1 cellular context compared by ENCODE assay signal in the genomic region with DNA sequence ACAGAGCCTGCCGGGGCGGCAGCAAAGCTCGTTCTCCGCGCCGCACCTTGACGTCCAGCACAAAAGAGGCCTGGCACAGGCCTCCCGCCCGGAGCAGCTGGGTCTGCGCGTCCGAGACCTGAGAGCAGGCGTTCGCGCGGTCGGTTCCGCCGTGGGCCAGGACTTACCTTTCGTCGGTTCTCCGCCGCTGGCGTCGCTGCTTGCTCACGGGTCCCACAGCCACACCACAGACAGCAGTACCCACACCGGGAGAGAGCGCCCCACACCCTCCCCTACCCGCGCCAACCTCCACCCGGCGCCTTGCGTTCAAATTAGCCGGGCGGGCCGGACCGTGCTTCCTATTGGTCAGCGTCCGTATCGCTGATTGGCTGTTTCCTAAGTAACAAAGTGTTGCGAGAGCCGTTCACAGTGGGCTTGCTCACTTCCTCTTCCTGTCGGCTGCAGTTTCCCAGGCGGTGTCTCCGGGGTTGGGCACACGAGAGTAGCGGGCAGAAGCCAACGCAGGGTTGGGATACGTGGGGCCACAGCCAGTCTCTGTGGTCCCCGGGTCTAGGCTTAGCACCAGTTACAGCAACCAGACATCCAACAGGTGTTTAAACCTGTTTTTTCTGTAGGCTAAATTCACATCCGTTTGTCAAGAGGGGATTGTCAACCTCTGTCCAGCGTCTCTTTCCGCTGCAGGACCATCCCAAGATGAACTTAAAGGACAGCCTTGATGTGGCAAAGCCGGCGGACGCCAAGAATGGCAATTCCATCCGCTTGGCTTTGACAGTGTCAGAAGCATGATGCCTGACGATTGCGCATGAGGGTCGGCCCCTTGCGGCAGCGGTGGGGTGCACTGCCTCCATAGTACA.
TF ChIP-seq lines count a peak whose summit lies in the region.

TSS of gene KIF18B (minus strand) at position 313 of the 854 bp plus-strand sequence. CDS start 11,429 bp downstream, outside the sequence.

TF ChIP-seq in K562, 482 proteins besides CTCF, POLR2A, EP300 and RAD21 (continued from another document and continues in another):
- TF ChIP-seq, protein P1, sequence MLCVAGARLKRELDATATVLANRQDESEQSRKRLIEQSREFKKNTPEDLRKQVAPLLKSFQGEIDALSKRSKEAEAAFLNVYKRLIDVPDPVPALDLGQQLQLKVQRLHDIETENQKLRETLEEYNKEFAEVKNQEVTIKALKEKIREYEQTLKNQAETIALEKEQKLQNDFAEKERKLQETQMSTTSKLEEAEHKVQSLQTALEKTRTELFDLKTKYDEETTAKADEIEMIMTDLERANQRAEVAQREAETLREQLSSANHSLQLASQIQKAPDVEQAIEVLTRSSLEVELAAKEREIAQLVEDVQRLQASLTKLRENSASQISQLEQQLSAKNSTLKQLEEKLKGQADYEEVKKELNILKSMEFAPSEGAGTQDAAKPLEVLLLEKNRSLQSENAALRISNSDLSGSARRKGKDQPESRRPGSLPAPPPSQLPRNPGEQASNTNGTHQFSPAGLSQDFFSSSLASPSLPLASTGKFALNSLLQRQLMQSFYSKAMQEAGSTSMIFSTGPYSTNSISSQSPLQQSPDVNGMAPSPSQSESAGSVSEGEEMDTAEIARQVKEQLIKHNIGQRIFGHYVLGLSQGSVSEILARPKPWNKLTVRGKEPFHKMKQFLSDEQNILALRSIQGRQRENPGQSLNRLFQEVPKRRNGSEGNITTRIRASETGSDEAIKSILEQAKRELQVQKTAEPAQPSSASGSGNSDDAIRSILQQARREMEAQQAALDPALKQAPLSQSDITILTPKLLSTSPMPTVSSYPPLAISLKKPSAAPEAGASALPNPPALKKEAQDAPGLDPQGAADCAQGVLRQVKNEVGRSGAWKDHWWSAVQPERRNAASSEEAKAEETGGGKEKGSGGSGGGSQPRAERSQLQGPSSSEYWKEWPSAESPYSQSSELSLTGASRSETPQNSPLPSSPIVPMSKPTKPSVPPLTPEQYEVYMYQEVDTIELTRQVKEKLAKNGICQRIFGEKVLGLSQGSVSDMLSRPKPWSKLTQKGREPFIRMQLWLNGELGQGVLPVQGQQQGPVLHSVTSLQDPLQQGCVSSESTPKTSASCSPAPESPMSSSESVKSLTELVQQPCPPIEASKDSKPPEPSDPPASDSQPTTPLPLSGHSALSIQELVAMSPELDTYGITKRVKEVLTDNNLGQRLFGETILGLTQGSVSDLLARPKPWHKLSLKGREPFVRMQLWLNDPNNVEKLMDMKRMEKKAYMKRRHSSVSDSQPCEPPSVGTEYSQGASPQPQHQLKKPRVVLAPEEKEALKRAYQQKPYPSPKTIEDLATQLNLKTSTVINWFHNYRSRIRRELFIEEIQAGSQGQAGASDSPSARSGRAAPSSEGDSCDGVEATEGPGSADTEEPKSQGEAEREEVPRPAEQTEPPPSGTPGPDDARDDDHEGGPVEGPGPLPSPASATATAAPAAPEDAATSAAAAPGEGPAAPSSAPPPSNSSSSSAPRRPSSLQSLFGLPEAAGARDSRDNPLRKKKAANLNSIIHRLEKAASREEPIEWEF (CRISPR knock-in tag; IDR thresholded peaks at IDR 0.05): no peak
- TF ChIP-seq ZBTB17 (CRISPR knock-in tag; IDR thresholded peaks at IDR 0.05) (0 out of 2 replicates have a peak, but pooled peaks have one; percentile 47), WHSC1 (IDR thresholded peaks at IDR 0.05; ENCODE audit: low read length) (no peak), CCAR2 (IDR thresholded peaks at IDR 0.05; ENCODE audit: low read depth, low read length) (no peak), KLF16 (IDR thresholded peaks at IDR 0.05) (no peak), IRF9 (tag; IDR thresholded peaks at IDR 0.05) (no peak), CBX3 (IDR thresholded peaks at IDR 0.05; ENCODE audit: borderline replicate concordance in 1 of 2, low read length in 2 of 2) (peak in 1 of 2 experiments; percentile 60; a peak in 2 of 3 replicates), ZNF408 (CRISPR knock-in tag; IDR thresholded peaks at IDR 0.05; ENCODE audit: low read depth) (no peak), POLR2AphosphoS5 (IDR thresholded peaks at IDR 0.05; ENCODE audit: control insufficient read depth, insufficient read depth, low read depth, low read length) (peak; percentile 89), KDM2B (CRISPR knock-in tag; IDR thresholded peaks at IDR 0.05) (no peak), NR3C1 (CRISPR knock-in tag; IDR thresholded peaks at IDR 0.05) (no peak), NR2F6 (CRISPR knock-in tag; IDR thresholded peaks at IDR 0.05) (no peak), DIDO1 (tag; IDR thresholded peaks at IDR 0.05; ENCODE audit: low read depth) (no peak), TCFL5 (CRISPR knock-in tag; conservative IDR thresholded peaks at IDR 0.05) (no peak), ZNF586 (CRISPR knock-in tag; conservative IDR thresholded peaks at IDR 0.05) (no peak), CLOCK (CRISPR knock-in tag; IDR thresholded peaks at IDR 0.05; ENCODE audit: borderline replicate concordance) (no peak), L3MBTL2 (IDR thresholded peaks at IDR 0.05) (peak; percentile 72; the same call in 1 of the 2 replicates), RFX1 (IDR thresholded peaks at IDR 0.05) (peak; percentile 83), ZNF224 (CRISPR knock-in tag; IDR thresholded peaks at IDR 0.05) (no peak), POLR2B (IDR thresholded peaks at IDR 0.05; ENCODE audit: low read depth, partially characterized antibody) (peak; percentile 96)
- TF ChIP-seq, protein P2, sequence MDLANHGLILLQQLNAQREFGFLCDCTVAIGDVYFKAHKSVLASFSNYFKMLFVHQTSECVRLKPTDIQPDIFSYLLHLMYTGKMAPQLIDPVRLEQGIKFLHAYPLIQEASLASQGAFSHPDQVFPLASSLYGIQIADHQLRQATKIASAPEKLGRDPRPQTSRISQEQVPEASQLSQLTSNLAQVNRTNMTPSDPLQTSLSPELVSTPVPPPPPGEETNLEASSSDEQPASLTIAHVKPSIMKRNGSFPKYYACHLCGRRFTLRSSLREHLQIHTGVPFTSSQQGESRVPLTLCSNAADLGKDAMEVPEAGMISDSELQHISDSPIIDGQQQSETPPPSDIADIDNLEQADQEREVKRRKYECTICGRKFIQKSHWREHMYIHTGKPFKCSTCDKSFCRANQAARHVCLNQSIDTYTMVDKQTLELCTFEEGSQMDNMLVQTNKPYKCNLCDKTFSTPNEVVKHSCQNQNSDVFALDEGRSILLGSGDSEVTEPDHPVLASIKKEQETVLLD (IDR thresholded peaks at IDR 0.05): no peak
- TF ChIP-seq, protein P3, sequence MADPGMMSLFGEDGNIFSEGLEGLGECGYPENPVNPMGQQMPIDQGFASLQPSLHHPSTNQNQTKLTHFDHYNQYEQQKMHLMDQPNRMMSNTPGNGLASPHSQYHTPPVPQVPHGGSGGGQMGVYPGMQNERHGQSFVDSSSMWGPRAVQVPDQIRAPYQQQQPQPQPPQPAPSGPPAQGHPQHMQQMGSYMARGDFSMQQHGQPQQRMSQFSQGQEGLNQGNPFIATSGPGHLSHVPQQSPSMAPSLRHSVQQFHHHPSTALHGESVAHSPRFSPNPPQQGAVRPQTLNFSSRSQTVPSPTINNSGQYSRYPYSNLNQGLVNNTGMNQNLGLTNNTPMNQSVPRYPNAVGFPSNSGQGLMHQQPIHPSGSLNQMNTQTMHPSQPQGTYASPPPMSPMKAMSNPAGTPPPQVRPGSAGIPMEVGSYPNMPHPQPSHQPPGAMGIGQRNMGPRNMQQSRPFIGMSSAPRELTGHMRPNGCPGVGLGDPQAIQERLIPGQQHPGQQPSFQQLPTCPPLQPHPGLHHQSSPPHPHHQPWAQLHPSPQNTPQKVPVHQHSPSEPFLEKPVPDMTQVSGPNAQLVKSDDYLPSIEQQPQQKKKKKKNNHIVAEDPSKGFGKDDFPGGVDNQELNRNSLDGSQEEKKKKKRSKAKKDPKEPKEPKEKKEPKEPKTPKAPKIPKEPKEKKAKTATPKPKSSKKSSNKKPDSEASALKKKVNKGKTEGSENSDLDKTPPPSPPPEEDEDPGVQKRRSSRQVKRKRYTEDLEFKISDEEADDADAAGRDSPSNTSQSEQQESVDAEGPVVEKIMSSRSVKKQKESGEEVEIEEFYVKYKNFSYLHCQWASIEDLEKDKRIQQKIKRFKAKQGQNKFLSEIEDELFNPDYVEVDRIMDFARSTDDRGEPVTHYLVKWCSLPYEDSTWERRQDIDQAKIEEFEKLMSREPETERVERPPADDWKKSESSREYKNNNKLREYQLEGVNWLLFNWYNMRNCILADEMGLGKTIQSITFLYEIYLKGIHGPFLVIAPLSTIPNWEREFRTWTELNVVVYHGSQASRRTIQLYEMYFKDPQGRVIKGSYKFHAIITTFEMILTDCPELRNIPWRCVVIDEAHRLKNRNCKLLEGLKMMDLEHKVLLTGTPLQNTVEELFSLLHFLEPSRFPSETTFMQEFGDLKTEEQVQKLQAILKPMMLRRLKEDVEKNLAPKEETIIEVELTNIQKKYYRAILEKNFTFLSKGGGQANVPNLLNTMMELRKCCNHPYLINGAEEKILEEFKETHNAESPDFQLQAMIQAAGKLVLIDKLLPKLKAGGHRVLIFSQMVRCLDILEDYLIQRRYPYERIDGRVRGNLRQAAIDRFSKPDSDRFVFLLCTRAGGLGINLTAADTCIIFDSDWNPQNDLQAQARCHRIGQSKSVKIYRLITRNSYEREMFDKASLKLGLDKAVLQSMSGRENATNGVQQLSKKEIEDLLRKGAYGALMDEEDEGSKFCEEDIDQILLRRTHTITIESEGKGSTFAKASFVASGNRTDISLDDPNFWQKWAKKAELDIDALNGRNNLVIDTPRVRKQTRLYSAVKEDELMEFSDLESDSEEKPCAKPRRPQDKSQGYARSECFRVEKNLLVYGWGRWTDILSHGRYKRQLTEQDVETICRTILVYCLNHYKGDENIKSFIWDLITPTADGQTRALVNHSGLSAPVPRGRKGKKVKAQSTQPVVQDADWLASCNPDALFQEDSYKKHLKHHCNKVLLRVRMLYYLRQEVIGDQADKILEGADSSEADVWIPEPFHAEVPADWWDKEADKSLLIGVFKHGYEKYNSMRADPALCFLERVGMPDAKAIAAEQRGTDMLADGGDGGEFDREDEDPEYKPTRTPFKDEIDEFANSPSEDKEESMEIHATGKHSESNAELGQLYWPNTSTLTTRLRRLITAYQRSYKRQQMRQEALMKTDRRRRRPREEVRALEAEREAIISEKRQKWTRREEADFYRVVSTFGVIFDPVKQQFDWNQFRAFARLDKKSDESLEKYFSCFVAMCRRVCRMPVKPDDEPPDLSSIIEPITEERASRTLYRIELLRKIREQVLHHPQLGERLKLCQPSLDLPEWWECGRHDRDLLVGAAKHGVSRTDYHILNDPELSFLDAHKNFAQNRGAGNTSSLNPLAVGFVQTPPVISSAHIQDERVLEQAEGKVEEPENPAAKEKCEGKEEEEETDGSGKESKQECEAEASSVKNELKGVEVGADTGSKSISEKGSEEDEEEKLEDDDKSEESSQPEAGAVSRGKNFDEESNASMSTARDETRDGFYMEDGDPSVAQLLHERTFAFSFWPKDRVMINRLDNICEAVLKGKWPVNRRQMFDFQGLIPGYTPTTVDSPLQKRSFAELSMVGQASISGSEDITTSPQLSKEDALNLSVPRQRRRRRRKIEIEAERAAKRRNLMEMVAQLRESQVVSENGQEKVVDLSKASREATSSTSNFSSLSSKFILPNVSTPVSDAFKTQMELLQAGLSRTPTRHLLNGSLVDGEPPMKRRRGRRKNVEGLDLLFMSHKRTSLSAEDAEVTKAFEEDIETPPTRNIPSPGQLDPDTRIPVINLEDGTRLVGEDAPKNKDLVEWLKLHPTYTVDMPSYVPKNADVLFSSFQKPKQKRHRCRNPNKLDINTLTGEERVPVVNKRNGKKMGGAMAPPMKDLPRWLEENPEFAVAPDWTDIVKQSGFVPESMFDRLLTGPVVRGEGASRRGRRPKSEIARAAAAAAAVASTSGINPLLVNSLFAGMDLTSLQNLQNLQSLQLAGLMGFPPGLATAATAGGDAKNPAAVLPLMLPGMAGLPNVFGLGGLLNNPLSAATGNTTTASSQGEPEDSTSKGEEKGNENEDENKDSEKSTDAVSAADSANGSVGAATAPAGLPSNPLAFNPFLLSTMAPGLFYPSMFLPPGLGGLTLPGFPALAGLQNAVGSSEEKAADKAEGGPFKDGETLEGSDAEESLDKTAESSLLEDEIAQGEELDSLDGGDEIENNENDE (IDR thresholded peaks at IDR 0.05; ENCODE audit: low read depth, low read length): no peak
- TF ChIP-seq, protein P4, sequence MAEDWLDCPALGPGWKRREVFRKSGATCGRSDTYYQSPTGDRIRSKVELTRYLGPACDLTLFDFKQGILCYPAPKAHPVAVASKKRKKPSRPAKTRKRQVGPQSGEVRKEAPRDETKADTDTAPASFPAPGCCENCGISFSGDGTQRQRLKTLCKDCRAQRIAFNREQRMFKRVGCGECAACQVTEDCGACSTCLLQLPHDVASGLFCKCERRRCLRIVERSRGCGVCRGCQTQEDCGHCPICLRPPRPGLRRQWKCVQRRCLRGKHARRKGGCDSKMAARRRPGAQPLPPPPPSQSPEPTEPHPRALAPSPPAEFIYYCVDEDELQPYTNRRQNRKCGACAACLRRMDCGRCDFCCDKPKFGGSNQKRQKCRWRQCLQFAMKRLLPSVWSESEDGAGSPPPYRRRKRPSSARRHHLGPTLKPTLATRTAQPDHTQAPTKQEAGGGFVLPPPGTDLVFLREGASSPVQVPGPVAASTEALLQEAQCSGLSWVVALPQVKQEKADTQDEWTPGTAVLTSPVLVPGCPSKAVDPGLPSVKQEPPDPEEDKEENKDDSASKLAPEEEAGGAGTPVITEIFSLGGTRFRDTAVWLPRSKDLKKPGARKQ (CRISPR knock-in tag; IDR thresholded peaks at IDR 0.05): no peak
